In the genomic region with DNA sequence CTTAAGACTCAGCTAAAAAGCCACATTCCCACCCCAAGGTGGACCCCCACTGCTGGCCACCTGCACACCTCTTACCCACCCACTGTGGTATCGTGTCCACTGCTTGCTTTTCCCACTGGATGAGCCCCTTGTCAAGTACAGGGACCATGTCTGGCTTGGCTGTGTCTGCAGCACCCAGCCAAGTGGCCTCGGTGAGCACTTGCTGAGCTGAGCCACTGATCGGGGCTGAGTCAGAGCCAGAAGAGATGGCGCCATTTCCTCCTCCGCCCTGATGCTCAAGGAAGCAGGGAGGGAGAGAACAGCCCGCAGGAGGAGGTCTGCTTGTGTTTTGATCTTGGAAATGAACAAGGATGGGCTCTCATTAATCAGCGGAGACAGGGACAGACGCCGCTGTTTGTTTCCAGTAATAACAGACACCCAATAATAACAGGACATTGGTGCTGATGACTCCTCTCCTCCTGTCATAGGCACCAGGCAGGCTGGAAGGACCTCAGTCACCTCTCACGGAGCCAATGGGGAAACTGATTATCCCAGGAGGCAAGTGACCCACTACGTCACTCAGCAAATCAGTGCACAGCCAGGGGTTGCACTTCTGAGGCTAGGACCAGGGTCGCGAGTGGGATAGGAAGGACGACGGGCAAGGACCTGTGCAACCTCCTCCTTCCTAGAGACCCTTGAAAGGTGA, we compare ENCODE assay signal across 14 cellular contexts.
DNase-seq lines count a peak whose midpoint lies in the region; ATAC-seq and TF ChIP-seq lines count a peak whose summit lies in the region.
"Had no signal": no experiment of that assay in that cellular context is flagged by ENCODE, and none has a peak within 500 bp of the region (broad histone marks: within the 10 kb centered on the region; RNA-seq: fewer than 3 reads in every experiment).

No MANE protein-coding gene starts in this region.

- in situ Hi-C loops in brain microvascular endothelial cell (cut with HindIII; ENCODE audit: low pct_ligation_motif_present, low sequenced_read_pairs): no loop called here

- no peak for ATAC-seq in natural killer cell
- ATAC-seq: left lobe of liver, Panc1 had no signal

- H3K27me3 Mint-ChIP-seq in CD14-positive monocyte (ENCODE audit: low read depth in 3 of 3): peaks cover 25 to 41% (median 26%) of the 10 kb centered on the region in 3 donors
- peaks cover 41 to 59% of the 10 kb centered on the region in 2 donors for H3K27me3 Mint-ChIP-seq in natural killer cell (ENCODE audit: low read depth in 2 of 2)

- intact Hi-C loops in CD14-positive monocyte (cut with micrococcal nuclease) (no loop called here), natural killer cell (cut with micrococcal nuclease) (no loop called here)

- H3K27ac Mint-ChIP-seq in CD14-positive monocyte (no peak overlapping the region), natural killer cell (no peak overlapping the region)
- H3K27ac Mint-ChIP-seq: activated CD4-positive, alpha-beta T cell treated with anti-CD3 and anti-CD28 coated beads, Interleukin-2, amount 10 ng/mL, durations not matched to agents 24 days and 14 days; CD4-positive, alpha-beta memory T cell had no signal

- H3K27me3 ChIP-seq in brain microvascular endothelial cell (replicated peaks): peaks cover 6% of the 10 kb centered on the region

- no peak overlapping the region for H3K4me3 ChIP-seq in coronary artery
- no peak overlapping the region for H3K4me3 ChIP-seq in brain microvascular endothelial cell (ENCODE audit: low read depth, low read length)

- H3K4me3 Mint-ChIP-seq in CD14-positive monocyte (peak overlapping the region in 1 of 2 donors; percentile 1), natural killer cell (no peak overlapping the region)
- H3K4me3 Mint-ChIP-seq: activated CD4-positive, alpha-beta T cell treated with anti-CD3 and anti-CD28 coated beads, Interleukin-2, amount 10 ng/mL, durations not matched to agents 24 days and 14 days; CD4-positive, alpha-beta memory T cell had no signal

- TF ChIP-seq CTCF in CD14-positive monocyte (IDR thresholded peaks at IDR 0.05): no peak
- TF ChIP-seq CTCF in coronary artery (IDR thresholded peaks at IDR 0.05): no peak
- TF ChIP-seq CTCF in natural killer cell (IDR thresholded peaks at IDR 0.05): no peak
- no peak for TF ChIP-seq CTCF in brain microvascular endothelial cell (IDR thresholded peaks at IDR 0.05; ENCODE audit: low read depth, low read length, missing control alignments)

- H3K4me1 Mint-ChIP-seq in CD14-positive monocyte (peaks cover 16% of the 10 kb centered on the region), natural killer cell (peaks cover 5 to 6% of the 10 kb centered on the region in 2 donors)
- H3K4me1 Mint-ChIP-seq: activated CD4-positive, alpha-beta T cell treated with anti-CD3 and anti-CD28 coated beads, Interleukin-2, amount 10 ng/mL, durations not matched to agents 24 days and 14 days had no signal

- DNase-seq in CD14-positive monocyte (ENCODE audit: low spot score) (peak; percentile 50), HPDE6-E6E7 (ENCODE audit: extremely low spot score) (peak; percentile 8), coronary artery (ENCODE audit: low spot score) (peak; percentile 46), natural killer cell (peak; percentile 4), T1000 (lab: John Stamatoyannopoulos, UW) (no peak), NCI-H774 (lab: John Stamatoyannopoulos, UW) (no peak), activated gamma-delta T cell (lab: John Stamatoyannopoulos, UW) (no peak), brain microvascular endothelial cell (no peak)
- DNase-seq: activated CD4-positive, alpha-beta T cell treated with anti-CD3 and anti-CD28 coated beads, Interleukin-2, amount 10 ng/mL, durations not matched to agents 24 days and 14 days; CD4-positive, alpha-beta memory T cell; glutamatergic neuron; NCI-H446 treated with DMSO at 0.1 percent for 48 hours had no signal

- no peaks in the 10 kb centered on the region for H3K36me3 ChIP-seq in brain microvascular endothelial cell (replicated peaks)

- no peak overlapping the region for H3K27ac ChIP-seq in coronary artery
- no peak overlapping the region for H3K27ac ChIP-seq in brain microvascular endothelial cell

- H3K9me3 Mint-ChIP-seq in CD14-positive monocyte (peaks cover 0 to 2% (median 0%) of the 10 kb centered on the region in 7 donors), natural killer cell (no peaks in the 10 kb centered on the region)
- H3K9me3 Mint-ChIP-seq: activated CD4-positive, alpha-beta T cell treated with anti-CD3 and anti-CD28 coated beads, Interleukin-2, amount 10 ng/mL, durations not matched to agents 24 days and 14 days; CD4-positive, alpha-beta memory T cell had no signal

- H3K36me3 Mint-ChIP-seq in CD14-positive monocyte (no peaks in the 10 kb centered on the region), natural killer cell (no peaks in the 10 kb centered on the region)
- H3K36me3 Mint-ChIP-seq: CD4-positive, alpha-beta memory T cell had no signal

Comparison
In these comparisons a context has a peak if more than half of its experiments do, and no peak if none do; other contexts are left out.
1. DNase-seq: peak in CD14-positive monocyte (single experiment), HPDE6-E6E7 (single experiment), coronary artery (single experiment) and natural killer cell (single experiment); none in T1000 (single experiment), NCI-H774 (single experiment), activated gamma-delta T cell (single experiment) and brain microvascular endothelial cell (single experiment).